1 cellular context compared by ENCODE assay signal in the genomic region with DNA sequence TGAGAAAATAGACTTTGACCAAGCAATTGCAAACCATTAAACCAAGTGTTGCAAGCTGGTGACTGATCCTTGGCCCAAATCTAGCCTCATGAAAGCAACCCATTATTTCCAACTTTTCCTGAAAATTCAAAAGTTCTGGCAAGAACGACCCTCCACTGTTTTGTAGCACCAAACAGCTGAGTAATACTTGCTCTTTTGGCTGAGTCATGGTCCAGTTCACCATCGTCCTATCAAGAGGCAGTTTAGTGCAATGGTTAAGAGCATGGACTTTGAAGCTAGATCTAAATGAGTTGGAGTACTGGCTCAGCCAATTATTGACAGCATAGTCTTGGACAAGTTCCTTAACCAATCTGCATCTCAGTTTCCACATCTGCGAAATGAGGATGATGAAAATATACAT.
A peak's percentile ranks its signal among the peaks of the same experiment; 100 is the strongest.
TF ChIP-seq lines count a peak whose summit lies in the region.

No MANE protein-coding gene starts in this region.

TF ChIP-seq in K562, 482 proteins besides CTCF, POLR2A, EP300 and RAD21 (continued from another document):
- no peak for TF ChIP-seq PCBP1 (IDR thresholded peaks at IDR 0.05; ENCODE audit: low read depth, low read length, poor library complexity, severe bottlenecking)
- no peak for TF ChIP-seq ZNF445 (CRISPR knock-in tag; IDR thresholded peaks at IDR 0.05; ENCODE audit: low read depth)
- TF ChIP-seq KAT8 (IDR thresholded peaks at IDR 0.05; ENCODE audit: low read depth), result no peak
- no peak for TF ChIP-seq ARNT (IDR thresholded peaks at IDR 0.05)
- no peak for TF ChIP-seq NONO (IDR thresholded peaks at IDR 0.05; ENCODE audit: low read depth in 2 of 2, low read length in 1 of 2)
- no peak for TF ChIP-seq GTF2E2 (tag; IDR thresholded peaks at IDR 0.05)
- peak; percentile 62; the same call in 1 of the 2 replicates for TF ChIP-seq MAFK (IDR thresholded peaks at IDR 0.05; ENCODE audit: low read length)
- no peak for TF ChIP-seq KLF1 (tag; IDR thresholded peaks at IDR 0.05)
